8 cellular contexts compared by ENCODE assay signal in the genomic region with DNA sequence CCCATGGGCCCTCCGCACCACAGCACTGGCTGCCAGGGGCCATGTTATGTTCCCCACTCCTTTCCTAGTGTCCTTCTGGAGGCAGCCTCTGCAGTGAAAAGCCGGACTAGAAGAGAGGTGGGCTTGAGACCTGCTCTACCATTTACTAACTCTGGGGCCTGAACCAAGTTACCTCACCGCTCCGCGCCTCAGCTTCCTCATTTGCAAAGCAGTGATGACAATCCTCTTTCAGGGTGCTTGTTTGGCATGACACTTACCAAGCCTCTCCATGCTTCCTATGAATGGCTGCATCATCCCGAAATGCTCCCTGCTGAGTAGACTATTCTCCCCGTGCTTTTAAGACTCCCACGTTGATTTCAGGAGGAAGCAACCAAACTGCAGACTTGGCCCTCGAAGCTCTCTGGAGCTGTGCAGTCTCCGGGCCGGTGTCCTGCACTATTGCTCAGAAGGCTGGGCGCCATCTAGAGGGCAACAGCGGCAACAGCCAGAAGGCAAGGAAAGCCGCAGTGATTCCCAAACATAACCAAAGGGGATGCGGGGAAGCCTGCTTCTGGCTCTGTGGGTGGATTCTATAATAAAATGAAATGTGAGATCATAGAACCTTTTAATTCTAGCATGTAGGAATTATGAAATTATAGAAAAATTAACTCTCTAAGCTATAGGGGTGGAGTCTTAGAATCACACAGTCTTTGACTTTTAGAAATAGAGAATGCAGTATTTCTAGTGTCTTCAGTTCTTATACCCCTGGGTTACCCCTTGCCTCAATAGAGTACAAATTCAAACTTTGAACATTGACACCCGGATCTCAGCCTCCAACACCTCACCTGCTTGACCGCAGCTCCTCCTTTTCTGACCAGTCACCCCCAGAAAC.
DNase-seq lines count a peak whose midpoint lies in the region; ATAC-seq and TF ChIP-seq lines count a peak whose summit lies in the region.

No MANE protein-coding gene starts in this region.

- no peak for DNase-seq in AG04450 (ENCODE audit: low read depth, low spot score)
- DNase-seq in NCI-H1694 treated with DMSO at 0.1 percent for 48 hours (lab: John Stamatoyannopoulos, UW) = peak; percentile 65
- DNase-seq in T1000 (lab: John Stamatoyannopoulos, UW) = peak; percentile 14
- peak in 59 of 61 donors; percentile 17 to 92 (median 65) for DNase-seq in caudate nucleus (lab: John Stamatoyannopoulos, UW)
- DNase-seq in kidney tubule cell (ENCODE audit: low spot score) = peak; percentile 74
- peak; percentile 45 to 50 for DNase-seq in stimulated activated CD4-positive, alpha-beta T cell treated with anti-CD3 and anti-CD28 coated beads, Interleukin-2, amount 100 ng/mL, for 48 hours

- H3K27me3 ChIP-seq in AG04450 (ENCODE audit: control insufficient read depth, insufficient read depth, low read length) = no peaks in the 10 kb centered on the region

- peak; percentile 99 for TF ChIP-seq CTCF in AG04450 (IDR thresholded peaks at IDR 0.05; ENCODE audit: low read depth, low read length)

- CTCF ChIA-PET in AG04450 (lab: Charles Lee) = interaction anchor here (0.5 to 4.5 kb wide), 21 partner anchors 11 to 643 kb away, joined by 3 to 37 read pairs (median 4); no protein-coding TSS in a partner anchor

- ATAC-seq in GM18508 (IDR thresholded peaks at IDR 0.05; ENCODE audit: insufficient read depth, unreplicated experiment) (peak; percentile 74), HG02884 (IDR thresholded peaks at IDR 0.05; ENCODE audit: unreplicated experiment) (peak; percentile 93)

- POLR2A ChIA-PET in AG04450 (lab: Yijun Ruan, JAX) = no interaction called here

- no peak overlapping the region for H3K27ac ChIP-seq in AG04450 (ENCODE audit: low read depth, low read length)
- H3K27ac ChIP-seq in caudate nucleus (ENCODE audit: low read depth, low read length) = no peak overlapping the region

- no peaks in the 10 kb centered on the region; the same call in 1 of the 2 replicates for H3K9me3 ChIP-seq in AG04450 (ENCODE audit: control insufficient read depth, insufficient read depth, low read length)

- H3K4me3 ChIP-seq in AG04450 (ENCODE audit: low read depth, low read length) = no peak overlapping the region
